Comparison of ENCODE assay signal across 23 cellular contexts in genomic region chr1:58911841-58912553, GRCh38.
"Had no signal": no experiment of that assay in that cellular context is flagged by ENCODE, and none has a peak within 500 bp of the region (broad histone marks: within the 10 kb centered on the region; RNA-seq: fewer than 3 reads in every experiment).

No MANE protein-coding gene starts in this region.

- H3K9me3 Mint-ChIP-seq: central memory CD8-positive, alpha-beta T cell had no signal

- H3K4me1 Mint-ChIP-seq: activated CD8-positive, alpha-beta memory T cell treated with anti-CD3 and anti-CD28 coated beads, Interleukin-2, amount 10 ng/mL, durations not matched to agents 7 days and 5 days; activated naive CD4-positive, alpha-beta T cell treated with anti-CD3 and anti-CD28 coated beads, Interleukin-2, amount 50 U/mL, for 24 hours had no signal

- H3K27ac Mint-ChIP-seq: activated CD8-positive, alpha-beta memory T cell treated with anti-CD3 and anti-CD28 coated beads, Interleukin-2, amount 10 ng/mL, durations not matched to agents 7 days and 5 days; activated CD8-positive, alpha-beta T cell treated with anti-CD3 and anti-CD28 coated beads, Interleukin-2, amount 10 ng/mL, durations not matched to agents 7 days and 5 days; activated naive CD4-positive, alpha-beta T cell treated with anti-CD3 and anti-CD28 coated beads, Interleukin-2, amount 50 U/mL, for 24 hours; activated T-helper 2 cell treated with anti-CD3 and anti-CD28 coated beads, Interferon-gamma antibody, Interleukin-2, Interleukin-4, amounts not matched to agents 10 μg/mL and 5 μg/mL and 100 μg/mL, durations not matched to agents 14 hours and 24 hours and 36 hours; WTC11 had no signal

- H3K9me3 ChIP-seq: colonic mucosa, pancreas, suprapubic skin had no signal

- H3K27ac ChIP-seq: colonic mucosa, foreskin keratinocyte, heart left ventricle, left ventricle myocardium inferior, pancreas, spleen, suprapubic skin, tibial artery had no signal

- H3K27me3 Mint-ChIP-seq: activated naive CD4-positive, alpha-beta T cell treated with anti-CD3 and anti-CD28 coated beads, Interleukin-2, amount 50 U/mL, for 24 hours; central memory CD8-positive, alpha-beta T cell had no signal

- H3K4me3 ChIP-seq: colonic mucosa, heart left ventricle, left ventricle myocardium inferior, lung, pancreas, spleen, suprapubic skin, tibial artery had no signal

- ATAC-seq: activated CD8-positive, alpha-beta memory T cell treated with anti-CD3 and anti-CD28 coated beads, Interleukin-2, amount 10 ng/mL, durations not matched to agents 7 days and 5 days; activated CD8-positive, alpha-beta T cell treated with anti-CD3 and anti-CD28 coated beads, Interleukin-2, amount 10 ng/mL, durations not matched to agents 7 days and 5 days; esophagus mucosa; foreskin keratinocyte; heart left ventricle; pancreas; right cardiac atrium; WTC11 had no signal

- H3K27me3 ChIP-seq: colonic mucosa, foreskin keratinocyte, heart left ventricle, pancreas, spleen, suprapubic skin, tibial artery had no signal

- H3K4me3 Mint-ChIP-seq: activated CD8-positive, alpha-beta memory T cell treated with anti-CD3 and anti-CD28 coated beads, Interleukin-2, amount 10 ng/mL, durations not matched to agents 7 days and 5 days; activated CD8-positive, alpha-beta T cell treated with anti-CD3 and anti-CD28 coated beads, Interleukin-2, amount 10 ng/mL, durations not matched to agents 7 days and 5 days; activated naive CD4-positive, alpha-beta T cell treated with anti-CD3 and anti-CD28 coated beads, Interleukin-2, amount 50 U/mL, for 24 hours; central memory CD8-positive, alpha-beta T cell; naive B cell; WTC11 had no signal

- H3K36me3 ChIP-seq: colonic mucosa, heart left ventricle, left ventricle myocardium inferior, pancreas, spleen, suprapubic skin, tibial artery had no signal

- DNase-seq: activated CD4-positive, alpha-beta T cell treated with anti-CD3 and anti-CD28 coated beads, Interleukin-2, amount 50 U/mL, for 1 hour; activated CD8-positive, alpha-beta memory T cell treated with anti-CD3 and anti-CD28 coated beads, Interleukin-2, amount 10 ng/mL, durations not matched to agents 7 days and 5 days; activated CD8-positive, alpha-beta T cell treated with anti-CD3 and anti-CD28 coated beads, Interleukin-2, amount 10 ng/mL, durations not matched to agents 7 days and 5 days; activated T-cell treated with anti-CD3 and anti-CD28 coated beads, Interleukin-2, amount 50 U/mL, for 48 hours; colonic mucosa; foreskin keratinocyte; heart left ventricle; kidney glomerular epithelial cell; left ventricle myocardium inferior; naive B cell; right cardiac atrium; spleen; stimulated activated naive CD4-positive, alpha-beta T cell; T-helper 2 cell; tibial artery had no signal

- H3K4me1 ChIP-seq: colonic mucosa, pancreas, suprapubic skin had no signal
